ENCODE assay signal across 1 cellular context in the genomic region with DNA sequence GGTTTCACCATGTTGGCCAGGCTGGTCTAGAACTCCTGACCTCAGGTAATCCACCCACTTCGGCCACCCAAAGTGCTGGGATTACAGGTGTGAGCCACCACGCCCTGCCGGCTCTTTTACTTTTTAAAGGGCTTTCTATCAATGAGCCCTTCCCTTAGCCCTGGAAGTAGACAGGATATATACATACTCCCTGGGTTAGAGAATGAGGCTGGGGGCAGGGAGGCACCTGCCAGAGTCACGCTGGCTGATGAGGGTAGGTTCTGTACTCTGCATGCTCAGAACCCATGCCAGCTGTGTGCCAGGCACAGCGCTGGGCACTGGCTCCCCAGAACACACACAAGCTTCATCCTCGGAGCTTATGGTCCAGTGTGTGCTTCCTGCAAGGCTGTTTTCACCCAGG.
TF ChIP-seq lines count a peak whose summit lies in the region.

No MANE protein-coding gene starts in this region.

TF ChIP-seq in endothelial cell of umbilical vein, 7 proteins besides CTCF, POLR2A, EP300 and RAD21:
- TF ChIP-seq, protein P1, sequence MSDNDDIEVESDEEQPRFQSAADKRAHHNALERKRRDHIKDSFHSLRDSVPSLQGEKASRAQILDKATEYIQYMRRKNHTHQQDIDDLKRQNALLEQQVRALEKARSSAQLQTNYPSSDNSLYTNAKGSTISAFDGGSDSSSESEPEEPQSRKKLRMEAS (IDR thresholded peaks at IDR 0.05; ENCODE audit: insufficient read depth, insufficient read length), result no peak
- TF ChIP-seq MYC (IDR thresholded peaks at IDR 0.05; ENCODE audit: low read depth, low read length), result no peak
- TF ChIP-seq POLR2AphosphoS5 (IDR thresholded peaks at IDR 0.05; ENCODE audit: insufficient read depth, low read depth, low read length), result no peak
- no peak for TF ChIP-seq FOS (IDR thresholded peaks at IDR 0.05; ENCODE audit: borderline replicate concordance, insufficient read depth, low read length)
- TF ChIP-seq GATA2 (IDR thresholded peaks at IDR 0.05; ENCODE audit: insufficient read depth, insufficient read length, low read depth, low read length), result no peak
- TF ChIP-seq JUN (IDR thresholded peaks at IDR 0.05; ENCODE audit: borderline replicate concordance, insufficient read depth, insufficient read length, low read depth), result no peak
- no peak for TF ChIP-seq EZH2 (IDR thresholded peaks at IDR 0.05; ENCODE audit: borderline replicate concordance, low read depth, low read length, severe bottlenecking)
